14 cellular contexts compared by ENCODE assay signal in the genomic region with DNA sequence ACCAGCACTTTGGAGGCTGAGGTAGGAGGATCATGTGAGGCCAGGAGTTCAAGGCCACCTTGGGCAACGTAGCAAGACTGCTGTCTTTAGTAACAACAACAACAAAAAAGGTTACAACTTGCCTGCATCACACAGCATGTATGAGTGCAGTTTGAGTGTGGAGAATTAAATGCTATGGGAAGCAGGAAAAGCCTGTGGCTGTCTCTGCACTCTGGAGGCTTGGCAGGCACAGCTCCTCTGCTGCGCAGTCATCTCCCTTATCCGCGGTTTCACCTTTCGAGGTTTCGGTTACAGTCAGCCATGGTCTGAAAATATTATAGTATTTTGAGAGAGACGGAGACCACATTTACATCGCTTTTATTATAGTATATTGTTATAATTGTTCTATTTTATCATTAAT. TPM values are rescaled to one million over a fixed set of nuclear protein-coding genes. Genes with fewer than 3 reads are reported as not detected.
A peak's percentile ranks its signal among the peaks of the same experiment; 100 is the strongest.
DNase-seq lines count a peak whose midpoint lies in the region; ATAC-seq and TF ChIP-seq lines count a peak whose summit lies in the region.
"Had no signal": no experiment of that assay in that cellular context is flagged by ENCODE, and none has a peak within 500 bp of the region (broad histone marks: within the 10 kb centered on the region; RNA-seq: fewer than 3 reads in every experiment).

No MANE protein-coding gene starts in this region.

- CTCF ChIA-PET in activated CD8-positive, alpha-beta memory T cell treated with anti-CD3 and anti-CD28 coated beads, Interleukin-2, amount 10 ng/mL, durations not matched to agents 7 days and 5 days (lab: Charles Lee) = interaction anchor here (0.7 to 1.6 kb wide), 2 partner anchors 26 to 111 kb away, joined by 3 to 5 read pairs; no protein-coding TSS in a partner anchor

- peak overlapping the region; percentile 14 for H3K27ac Mint-ChIP-seq in activated CD8-positive, alpha-beta memory T cell treated with anti-CD3 and anti-CD28 coated beads, Interleukin-2, amount 10 ng/mL, durations not matched to agents 7 days and 5 days
- H3K27ac Mint-ChIP-seq in stimulated activated effector memory CD8-positive, alpha-beta T cell treated with anti-CD3 and anti-CD28 coated beads, Interleukin-12 subunit alpha, Interleukin-12 subunit beta, amount 100 ng/mL, for 72 hours = no peak overlapping the region

- H3K4me1 ChIP-seq in RWPE2 (ENCODE audit: insufficient read depth, poor library complexity, severe bottlenecking) = peaks cover 43% of the 10 kb centered on the region

- peak overlapping the region; percentile 90 for H3K27ac ChIP-seq in RWPE2 (ENCODE audit: poor library complexity, severe bottlenecking)

- peaks cover 63% of the 10 kb centered on the region for H3K4me1 Mint-ChIP-seq in activated CD8-positive, alpha-beta memory T cell treated with anti-CD3 and anti-CD28 coated beads, Interleukin-2, amount 10 ng/mL, durations not matched to agents 7 days and 5 days
- peaks cover 65% of the 10 kb centered on the region for H3K4me1 Mint-ChIP-seq in stimulated activated effector memory CD8-positive, alpha-beta T cell treated with anti-CD3 and anti-CD28 coated beads, Interleukin-12 subunit alpha, Interleukin-12 subunit beta, amount 100 ng/mL, for 72 hours

- peak overlapping the region; percentile 78 for H3K4me3 ChIP-seq in RWPE2 (ENCODE audit: severe bottlenecking)

- no peak for ATAC-seq in activated CD8-positive, alpha-beta memory T cell treated with anti-CD3 and anti-CD28 coated beads, Interleukin-2, amount 10 ng/mL, durations not matched to agents 7 days and 5 days
- ATAC-seq in RWPE2 (ENCODE audit: low read depth) = no peak
- ATAC-seq in stimulated activated effector memory CD8-positive, alpha-beta T cell treated with anti-CD3 and anti-CD28 coated beads, Interleukin-12 subunit alpha, Interleukin-12 subunit beta, amount 100 ng/mL, for 72 hours = no peak
- ATAC-seq in GM18502 (IDR thresholded peaks at IDR 0.05; ENCODE audit: poor library complexity, unreplicated experiment) = no peak
- ATAC-seq: effector memory CD8-positive, alpha-beta T cell; left lobe of liver had no signal

- peak overlapping the region; percentile 10 for H3K4me3 Mint-ChIP-seq in activated CD8-positive, alpha-beta memory T cell treated with anti-CD3 and anti-CD28 coated beads, Interleukin-2, amount 10 ng/mL, durations not matched to agents 7 days and 5 days
- peak overlapping the region; percentile 73 for H3K4me3 Mint-ChIP-seq in stimulated activated effector memory CD8-positive, alpha-beta T cell treated with anti-CD3 and anti-CD28 coated beads, Interleukin-12 subunit alpha, Interleukin-12 subunit beta, amount 100 ng/mL, for 72 hours

- H3K36me3 ChIP-seq in RWPE2 (ENCODE audit: low read depth) = peaks cover 69% of the 10 kb centered on the region

- H3K36me3 Mint-ChIP-seq in activated CD8-positive, alpha-beta memory T cell treated with anti-CD3 and anti-CD28 coated beads, Interleukin-2, amount 10 ng/mL, durations not matched to agents 7 days and 5 days = peaks cover 4% of the 10 kb centered on the region
- H3K36me3 Mint-ChIP-seq in stimulated activated effector memory CD8-positive, alpha-beta T cell treated with anti-CD3 and anti-CD28 coated beads, Interleukin-12 subunit alpha, Interleukin-12 subunit beta, amount 100 ng/mL, for 72 hours = peaks cover 15% of the 10 kb centered on the region

- no peak for TF ChIP-seq CTCF in RWPE2 (IDR thresholded peaks at IDR 0.05; ENCODE audit: poor library complexity, severe bottlenecking)

- H3K9me3 ChIP-seq in RWPE2 (ENCODE audit: severe bottlenecking) = no peaks in the 10 kb centered on the region

- H3K27me3 Mint-ChIP-seq in activated CD8-positive, alpha-beta memory T cell treated with anti-CD3 and anti-CD28 coated beads, Interleukin-2, amount 10 ng/mL, durations not matched to agents 7 days and 5 days = no peaks in the 10 kb centered on the region
- H3K27me3 Mint-ChIP-seq: effector memory CD8-positive, alpha-beta T cell had no signal

- peak; percentile 71 for DNase-seq in activated CD8-positive, alpha-beta memory T cell treated with anti-CD3 and anti-CD28 coated beads, Interleukin-2, amount 10 ng/mL, durations not matched to agents 7 days and 5 days
- no peak for DNase-seq in activated CD8-positive, alpha-beta memory T cell treated with anti-CD3 and anti-CD28 coated beads for 24 hours
- no peak for DNase-seq in RWPE2 (ENCODE audit: low spot score)
- peak; percentile 56 for DNase-seq in dermis blood vessel endothelial cell
- no peak for DNase-seq in stimulated activated effector memory CD8-positive, alpha-beta T cell treated with anti-CD3 and anti-CD28 coated beads, Interleukin-12 subunit alpha, Interleukin-12 subunit beta, amount 100 ng/mL, for 72 hours (ENCODE audit: low spot score in 2 of 2)
- DNase-seq in C1 segment of cervical spinal cord (lab: John Stamatoyannopoulos, UW) = no peak
- no peak for DNase-seq in hippocampal formation (lab: John Stamatoyannopoulos, UW)
- DNase-seq: effector memory CD8-positive, alpha-beta T cell; KBM-7; NCI-H1694; NCI-H748 treated with DMSO at 0.1 percent for 48 hours; SHP77 treated with DMSO at 0.1 percent for 48 hours had no signal

- no peaks in the 10 kb centered on the region for H3K9me3 Mint-ChIP-seq in activated CD8-positive, alpha-beta memory T cell treated with anti-CD3 and anti-CD28 coated beads, Interleukin-2, amount 10 ng/mL, durations not matched to agents 7 days and 5 days (ENCODE audit: low read depth)
- H3K9me3 Mint-ChIP-seq in stimulated activated effector memory CD8-positive, alpha-beta T cell treated with anti-CD3 and anti-CD28 coated beads, Interleukin-12 subunit alpha, Interleukin-12 subunit beta, amount 100 ng/mL, for 72 hours = no peaks in the 10 kb centered on the region
- H3K9me3 Mint-ChIP-seq: effector memory CD8-positive, alpha-beta T cell had no signal

- no peaks in the 10 kb centered on the region for H3K27me3 ChIP-seq in RWPE2 (ENCODE audit: insufficient read depth, poor library complexity, severe bottlenecking)

RNA-seq across cellular contexts. Expression of a gene that starts 2.9 kb away (rescaled TPM):
- total RNA-seq in activated CD8-positive, alpha-beta memory T cell treated with anti-CD3 and anti-CD28 coated beads, Interleukin-2, amount 10 ng/mL, durations not matched to agents 7 days and 5 days = 100 to 1,000 TPM; 120 to 168 TPM
- 110 and 124 TPM in 2 replicates for total RNA-seq in dermis blood vessel endothelial cell

Comparison
In these comparisons a context has a peak if more than half of its experiments do, and no peak if none do; other contexts are left out.
1. DNase-seq: peak in activated CD8-positive, alpha-beta memory T cell treated with anti-CD3 and anti-CD28 coated beads, Interleukin-2, amount 10 ng/mL, durations not matched to agents 7 days and 5 days (single experiment) and dermis blood vessel endothelial cell (single experiment); none in activated CD8-positive, alpha-beta memory T cell treated with anti-CD3 and anti-CD28 coated beads for 24 hours (single experiment), RWPE2 (single experiment), stimulated activated effector memory CD8-positive, alpha-beta T cell treated with anti-CD3 and anti-CD28 coated beads, Interleukin-12 subunit alpha, Interleukin-12 subunit beta, amount 100 ng/mL, for 72 hours (0 of 2), C1 segment of cervical spinal cord (0 of 14) and hippocampal formation (0 of 2).